ENCODE assay signal across 23 cellular contexts in genomic region chr1:85660541-85660940, GRCh38.
"Had no signal": no experiment of that assay in that cellular context is flagged by ENCODE, and none has a peak within 500 bp of the region (broad histone marks: within the 10 kb centered on the region; RNA-seq: fewer than 3 reads in every experiment).

No MANE protein-coding gene starts in this region.

- ATAC-seq: activated CD8-positive, alpha-beta T cell treated with anti-CD3 and anti-CD28 coated beads for 36 hours; activated naive CD4-positive, alpha-beta T cell treated with anti-CD3 and anti-CD28 coated beads, Interleukin-2, amount 50 U/mL, for 72 hours; gastroesophageal sphincter; left colon; right lobe of liver; WTC11 had no signal

- H3K36me3 ChIP-seq: ovary, right lobe of liver had no signal

- H3K4me3 Mint-ChIP-seq: activated CD4-positive, alpha-beta T cell treated with anti-CD3 and anti-CD28 coated beads, Interleukin-2, amount 10 ng/mL, durations not matched to agents 7 days and 5 days; activated CD8-positive, alpha-beta T cell treated with anti-CD3 and anti-CD28 coated beads for 36 hours; mesothelial cell of epicardium; naive B cell; nephron progenitor cell; WTC11 had no signal

- H3K9me3 ChIP-seq: gastroesophageal sphincter, ovary, right lobe of liver, testis, transverse colon had no signal

- H3K4me1 ChIP-seq: gastroesophageal sphincter, testis had no signal

- H3K4me3 ChIP-seq: gastroesophageal sphincter, hepatocyte, ovary, right lobe of liver, testis, transverse colon had no signal

- H3K4me1 Mint-ChIP-seq: activated CD4-positive, alpha-beta T cell treated with anti-CD3 and anti-CD28 coated beads, Interleukin-2, amount 10 ng/mL, durations not matched to agents 7 days and 5 days; WTC11 had no signal

- H3K27me3 ChIP-seq: gastroesophageal sphincter, hepatocyte, ovary, right lobe of liver, testis, transverse colon had no signal

- H3K27me3 Mint-ChIP-seq: activated CD4-positive, alpha-beta T cell treated with anti-CD3 and anti-CD28 coated beads, Interleukin-2, amount 10 ng/mL, durations not matched to agents 7 days and 5 days; activated CD8-positive, alpha-beta T cell treated with anti-CD3 and anti-CD28 coated beads for 36 hours; naive B cell; progenitor cell of endocrine pancreas had no signal

- DNase-seq: activated CD4-positive, alpha-beta T cell treated with anti-CD3 and anti-CD28 coated beads for 1 hour; activated CD4-positive, alpha-beta T cell treated with anti-CD3 and anti-CD28 coated beads, Interleukin-2, amount 10 ng/mL, durations not matched to agents 7 days and 5 days; activated CD8-positive, alpha-beta T cell treated with anti-CD3 and anti-CD28 coated beads for 36 hours; activated T-cell treated with anti-CD3 and anti-CD28 coated beads, Interleukin-2, amount 50 U/mL, for 48 hours; anterior cingulate cortex; effector memory CD4-positive, alpha-beta T cell; left colon; mammary epithelial cell; naive B cell; nephron progenitor cell; ovary; right lobe of liver; stimulated activated CD4-positive, alpha-beta T cell treated with anti-CD3 and anti-CD28 coated beads, Interleukin-2, amount 100 ng/mL, for 48 hours; stimulated activated naive CD4-positive, alpha-beta T cell treated with Interleukin-2 at 50 U/mL for 16 hours; testis; transverse colon had no signal

- H3K36me3 Mint-ChIP-seq: WTC11 had no signal

- H3K27ac Mint-ChIP-seq: activated CD4-positive, alpha-beta T cell treated with anti-CD3 and anti-CD28 coated beads, Interleukin-2, amount 10 ng/mL, durations not matched to agents 7 days and 5 days; activated CD8-positive, alpha-beta T cell treated with anti-CD3 and anti-CD28 coated beads for 36 hours; activated naive CD4-positive, alpha-beta T cell treated with anti-CD3 and anti-CD28 coated beads, Interleukin-2, amount 50 U/mL, for 72 hours; activated T-helper 2 cell treated with anti-CD3 and anti-CD28 coated beads, Interferon-gamma antibody, Interleukin-2, Interleukin-4, amounts not matched to agents 10 μg/mL and 5 μg/mL and 100 μg/mL, durations not matched to agents 14 hours and 24 hours and 36 hours; mesothelial cell of epicardium; naive B cell; nephron progenitor cell; progenitor cell of endocrine pancreas; WTC11 had no signal

- H3K9me3 Mint-ChIP-seq: activated CD4-positive, alpha-beta T cell treated with anti-CD3 and anti-CD28 coated beads, Interleukin-2, amount 10 ng/mL, durations not matched to agents 7 days and 5 days; activated CD8-positive, alpha-beta T cell treated with anti-CD3 and anti-CD28 coated beads for 36 hours; activated naive CD4-positive, alpha-beta T cell treated with anti-CD3 and anti-CD28 coated beads, Interleukin-2, amount 50 U/mL, for 72 hours; activated T-helper 2 cell treated with anti-CD3 and anti-CD28 coated beads, Interferon-gamma antibody, Interleukin-2, Interleukin-4, amounts not matched to agents 10 μg/mL and 5 μg/mL and 100 μg/mL, durations not matched to agents 14 hours and 24 hours and 36 hours; naive B cell; nephron progenitor cell; WTC11 had no signal
